In the genomic region with DNA sequence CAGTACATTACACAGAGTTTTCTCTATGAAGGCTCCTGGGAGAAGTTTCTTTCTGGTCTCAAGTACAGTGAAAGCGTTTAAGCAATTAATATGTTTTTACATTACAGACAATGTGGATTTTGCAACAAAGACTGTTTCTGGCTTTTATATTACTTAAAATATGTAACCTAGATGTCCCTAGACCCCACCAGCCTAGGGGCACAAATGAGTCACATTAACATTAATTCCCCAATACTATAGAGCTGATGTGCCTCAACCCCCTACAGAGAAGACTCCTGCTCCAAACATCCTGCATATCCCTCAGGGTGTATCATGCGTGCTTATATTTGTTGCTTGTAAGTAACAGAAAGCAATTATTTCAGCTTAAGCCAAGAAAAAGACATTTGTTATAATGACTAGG, we compare ENCODE assay signal across 14 cellular contexts.
DNase-seq lines count a peak whose midpoint lies in the region; ATAC-seq and TF ChIP-seq lines count a peak whose summit lies in the region.
"Had no signal": no experiment of that assay in that cellular context is flagged by ENCODE, and none has a peak within 500 bp of the region (broad histone marks: within the 10 kb centered on the region; RNA-seq: fewer than 3 reads in every experiment).

No MANE protein-coding gene starts in this region.

- no peaks in the 10 kb centered on the region for H3K27me3 ChIP-seq in HCT116 (ENCODE audit: insufficient read depth, low read length)
- H3K27me3 ChIP-seq: BLaER1 treated with 17β-estradiol and CSF1 and Interleukin-3, amounts not matched to agents 10 nM and 100 nM had no signal

- peaks cover 64% of the 10 kb centered on the region for H3K79me2 ChIP-seq in HCT116 (ENCODE audit: insufficient read depth, low read length)

- POLR2A ChIA-PET in HCT116 (lab: Charles Lee), result no interaction called here

- no peak for TF ChIP-seq RAD21 in HCT116 (IDR thresholded peaks at IDR 0.05; ENCODE audit: low read depth)

- H3K27ac ChIP-seq in HCT116 (ENCODE audit: low read depth, low read length), result peak overlapping the region; percentile 14; the same call in 1 of the 2 replicates
- peak overlapping the region; percentile 15; the same call in 1 of the 2 replicates for H3K27ac ChIP-seq in SK-N-MC
- H3K27ac ChIP-seq: BLaER1 treated with 17β-estradiol and CSF1 and Interleukin-3, amounts not matched to agents 10 nM and 100 nM; GM23248 had no signal

- H3K4me3 ChIP-seq in HCT116 (replicated peaks in 1 of 2; ENCODE audit: low read depth in 1 of 2, low read length in 2 of 2), result no peak overlapping the region
- H3K4me3 ChIP-seq in SK-N-MC, result no peak overlapping the region; the same call in 1 of the 2 replicates
- H3K4me3 ChIP-seq: BLaER1 treated with 17β-estradiol and CSF1 and Interleukin-3, amounts not matched to agents 10 nM and 100 nM; GM23248 had no signal

- intact Hi-C loops in HCT116 (cut with micrococcal nuclease), result no loop called here

- CTCF ChIA-PET in HCT116 (lab: Charles Lee), result no interaction called here

- H4K20me1 ChIP-seq in HCT116 (ENCODE audit: insufficient read depth), result peaks cover 4% of the 10 kb centered on the region; the same call in 1 of the 2 replicates
- H4K20me1 ChIP-seq: BLaER1 treated with 17β-estradiol and CSF1 and Interleukin-3, amounts not matched to agents 10 nM and 100 nM had no signal

- peaks cover 0 to 40% of the 10 kb centered on the region in 2 experiments; a peak in 1 of 4 replicates for H3K36me3 ChIP-seq in HCT116 (ENCODE audit: control insufficient read depth in 1 of 2, insufficient read depth in 2 of 2, low read length in 2 of 2)
- H3K36me3 ChIP-seq in SK-N-MC (ENCODE audit: insufficient read depth, low read length), result no peaks in the 10 kb centered on the region
- H3K36me3 ChIP-seq: BLaER1 treated with 17β-estradiol and CSF1 and Interleukin-3, amounts not matched to agents 10 nM and 100 nM had no signal

- DNase-seq in HCT116 (ENCODE audit: low read depth, low spot score), result no peak
- DNase-seq in SK-N-MC (ENCODE audit: low read depth, low spot score), result peak; percentile 65
- DNase-seq in fibroblast of gingiva (ENCODE audit: low read depth), result peak; percentile 74
- no peak for DNase-seq in activated effector memory CD4-positive, alpha-beta T cell treated with anti-CD3 and anti-CD28 coated beads, Interleukin-2, amount 50 U/mL, for 16 hours
- no peak for DNase-seq in NCI-H1105 (lab: John Stamatoyannopoulos, UW)
- DNase-seq: CD8-positive, alpha-beta memory T cell; COR-L47; DMS 273 treated with DMSO at 0.1 percent for 48 hours; GM23248; HCEC 1CT; HFFc6 had no signal

- H3K9ac ChIP-seq in HCT116 (ENCODE audit: low read length) (no peak overlapping the region), SK-N-MC (ENCODE audit: insufficient read length) (no peak overlapping the region)
- H3K9ac ChIP-seq: BLaER1 treated with 17β-estradiol and CSF1 and Interleukin-3, amounts not matched to agents 10 nM and 100 nM; GM23248 had no signal

- no TSS peak for BruUV-seq in HCT116 (replicated peaks; lab: Mats Ljungman, UMichigan)

- H3K4me1 ChIP-seq in HCT116 (ENCODE audit: control insufficient read depth in 1 of 2, insufficient read depth in 2 of 2, low read length in 2 of 2), result peaks cover 0 to 3% of the 10 kb centered on the region in 2 experiments; a peak in 1 of 4 replicates

- H3K4me2 ChIP-seq in HCT116 (ENCODE audit: low read length), result no peak overlapping the region
- H3K4me2 ChIP-seq: BLaER1 treated with 17β-estradiol and CSF1 and Interleukin-3, amounts not matched to agents 10 nM and 100 nM had no signal

- no peak for TF ChIP-seq POLR2A in HCT116 (IDR thresholded peaks at IDR 0.05; ENCODE audit: borderline replicate concordance, extremely low read depth, insufficient read depth, insufficient read length)

- no peak overlapping the region for H2AFZ ChIP-seq in HCT116 (ENCODE audit: low read depth, low read length, poor library complexity, severe bottlenecking)
- H2AFZ ChIP-seq: GM23248 had no signal

- TF ChIP-seq CTCF in HCT116 (IDR thresholded peaks at IDR 0.05 in 2 of 3, conservative IDR thresholded peaks at IDR 0.05 in 1 of 3; ENCODE audit: borderline replicate concordance in 1 of 3, insufficient read depth in 1 of 3, low read depth in 2 of 3, low read length in 2 of 3), result no peak

- H3K9me2 ChIP-seq in HCT116 (ENCODE audit: insufficient read depth), result no peaks in the 10 kb centered on the region

- no peak for ATAC-seq in HCT116
- no peak for ATAC-seq in SK-N-SH treated with all-trans-retinoic acid at 6 μM for 48 hours
- ATAC-seq: HepG2 had no signal

- RAD21 ChIA-PET in HCT116 (lab: Charles Lee; ENCODE audit: low non-redundant PET in 1 of 2, low total read pairs in 2 of 2, uncharacterized antibody in 2 of 2, unreplicated experiment in 2 of 2), result no interaction called here

- no peaks in the 10 kb centered on the region for H3K9me3 ChIP-seq in HCT116 (ENCODE audit: control insufficient read depth in 1 of 2, insufficient read depth in 1 of 2, low read depth in 1 of 2, low read length in 2 of 2)
- H3K9me3 ChIP-seq in SK-N-MC (ENCODE audit: low read depth, low read length), result no peaks in the 10 kb centered on the region

TF ChIP-seq in HCT116, 20 proteins besides CTCF, POLR2A, EP300 and RAD21:
- no peak for TF ChIP-seq ELF1 (IDR thresholded peaks at IDR 0.05; ENCODE audit: borderline replicate concordance, low read depth)
- TF ChIP-seq, protein P1, sequence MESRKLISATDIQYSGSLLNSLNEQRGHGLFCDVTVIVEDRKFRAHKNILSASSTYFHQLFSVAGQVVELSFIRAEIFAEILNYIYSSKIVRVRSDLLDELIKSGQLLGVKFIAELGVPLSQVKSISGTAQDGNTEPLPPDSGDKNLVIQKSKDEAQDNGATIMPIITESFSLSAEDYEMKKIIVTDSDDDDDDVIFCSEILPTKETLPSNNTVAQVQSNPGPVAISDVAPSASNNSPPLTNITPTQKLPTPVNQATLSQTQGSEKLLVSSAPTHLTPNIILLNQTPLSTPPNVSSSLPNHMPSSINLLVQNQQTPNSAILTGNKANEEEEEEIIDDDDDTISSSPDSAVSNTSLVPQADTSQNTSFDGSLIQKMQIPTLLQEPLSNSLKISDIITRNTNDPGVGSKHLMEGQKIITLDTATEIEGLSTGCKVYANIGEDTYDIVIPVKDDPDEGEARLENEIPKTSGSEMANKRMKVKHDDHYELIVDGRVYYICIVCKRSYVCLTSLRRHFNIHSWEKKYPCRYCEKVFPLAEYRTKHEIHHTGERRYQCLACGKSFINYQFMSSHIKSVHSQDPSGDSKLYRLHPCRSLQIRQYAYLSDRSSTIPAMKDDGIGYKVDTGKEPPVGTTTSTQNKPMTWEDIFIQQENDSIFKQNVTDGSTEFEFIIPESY (IDR thresholded peaks at IDR 0.05; ENCODE audit: extremely low read depth, insufficient replicate concordance, low read length), result no peak
TF ChIP-seq in HCT116: peak in this region for 0.

TF ChIP-seq in SK-N-SH treated with all-trans-retinoic acid at 6 μM for 48 hours, 23 proteins besides CTCF, POLR2A, EP300 and RAD21:
- TF ChIP-seq, protein P2, sequence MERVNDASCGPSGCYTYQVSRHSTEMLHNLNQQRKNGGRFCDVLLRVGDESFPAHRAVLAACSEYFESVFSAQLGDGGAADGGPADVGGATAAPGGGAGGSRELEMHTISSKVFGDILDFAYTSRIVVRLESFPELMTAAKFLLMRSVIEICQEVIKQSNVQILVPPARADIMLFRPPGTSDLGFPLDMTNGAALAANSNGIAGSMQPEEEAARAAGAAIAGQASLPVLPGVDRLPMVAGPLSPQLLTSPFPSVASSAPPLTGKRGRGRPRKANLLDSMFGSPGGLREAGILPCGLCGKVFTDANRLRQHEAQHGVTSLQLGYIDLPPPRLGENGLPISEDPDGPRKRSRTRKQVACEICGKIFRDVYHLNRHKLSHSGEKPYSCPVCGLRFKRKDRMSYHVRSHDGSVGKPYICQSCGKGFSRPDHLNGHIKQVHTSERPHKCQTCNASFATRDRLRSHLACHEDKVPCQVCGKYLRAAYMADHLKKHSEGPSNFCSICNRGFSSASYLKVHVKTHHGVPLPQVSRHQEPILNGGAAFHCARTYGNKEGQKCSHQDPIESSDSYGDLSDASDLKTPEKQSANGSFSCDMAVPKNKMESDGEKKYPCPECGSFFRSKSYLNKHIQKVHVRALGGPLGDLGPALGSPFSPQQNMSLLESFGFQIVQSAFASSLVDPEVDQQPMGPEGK (CRISPR knock-in tag; IDR thresholded peaks at IDR 0.05; ENCODE audit: borderline replicate concordance), result no peak

Comparison
In these comparisons a context has a peak if more than half of its experiments do, and no peak if none do; other contexts are left out.
1. DNase-seq: peak in SK-N-MC (single experiment) and fibroblast of gingiva (single experiment); none in HCT116 (single experiment), activated effector memory CD4-positive, alpha-beta T cell treated with anti-CD3 and anti-CD28 coated beads, Interleukin-2, amount 50 U/mL, for 16 hours (single experiment) and NCI-H1105 (single experiment).